Comparison of ENCODE assay signal across 17 cellular contexts in genomic region chr17:9226794-9227135, GRCh38.
DNase-seq lines count a peak whose midpoint lies in the region; ATAC-seq, FAIRE-seq and TF ChIP-seq lines count a peak whose summit lies in the region.
"Had no signal": no experiment of that assay in that cellular context is flagged by ENCODE, and none has a peak within 500 bp of the region (broad histone marks: within the 10 kb centered on the region; RNA-seq: fewer than 3 reads in every experiment).

No MANE protein-coding gene starts in this region.

- H2BK20ac ChIP-seq in IMR-90 (ENCODE audit: low read depth, low read length) = no peak overlapping the region

- no peak overlapping the region for H4K91ac ChIP-seq in IMR-90 (ENCODE audit: insufficient read depth, low read depth, low read length)

- RAD21 ChIA-PET in GM12878 (lab: Charles Lee; ENCODE audit: unreplicated experiment) = interaction anchor here (0.9 kb wide), 1 partner anchor 11 kb away, joined by 3 read pairs; no protein-coding TSS in a partner anchor

- no peak overlapping the region for H2AK5ac ChIP-seq in IMR-90 (ENCODE audit: low read depth, low read length)

- TF ChIP-seq EP300 in GM12878 (IDR thresholded peaks at IDR 0.05; ENCODE audit: borderline replicate concordance in 1 of 2, control insufficient read depth in 1 of 2, low read depth in 2 of 2, low read length in 2 of 2) = no peak

- no peak for TF ChIP-seq POLR2A in IMR-90 (IDR thresholded peaks at IDR 0.05; ENCODE audit: low read depth, low read length)
- TF ChIP-seq POLR2A in GM12878 (IDR thresholded peaks at IDR 0.05; ENCODE audit: low read depth, low read length) = no peak

- H4K5ac ChIP-seq in IMR-90 (ENCODE audit: low read depth, low read length) = no peak overlapping the region

- H3K9me3 ChIP-seq in IMR-90 (ENCODE audit: control insufficient read depth, insufficient read depth, low read length) = no peaks in the 10 kb centered on the region
- no peaks in the 10 kb centered on the region; the same call in 2 of the 3 replicates for H3K9me3 ChIP-seq in GM12878 (replicated peaks; ENCODE audit: control insufficient read depth, insufficient read depth, low read length)
- H3K9me3 ChIP-seq in naive thymus-derived CD4-positive, alpha-beta T cell (ENCODE audit: control insufficient read depth in 2 of 3, low read length in 3 of 3) = no peaks in the 10 kb centered on the region
- no peaks in the 10 kb centered on the region for H3K9me3 ChIP-seq in MG63
- no peaks in the 10 kb centered on the region for H3K9me3 ChIP-seq in Karpas-422 (ENCODE audit: low read length)
- H3K9me3 ChIP-seq: body of pancreas, stomach had no signal

- H3K36me3 Mint-ChIP-seq in activated naive CD4-positive, alpha-beta T cell treated with anti-CD3 and anti-CD28 coated beads, Interleukin-2, amount 10 ng/mL, durations not matched to agents 7 days and 5 days = no peaks in the 10 kb centered on the region
- H3K36me3 Mint-ChIP-seq in naive thymus-derived CD4-positive, alpha-beta T cell = no peaks in the 10 kb centered on the region

- H2BK15ac ChIP-seq in IMR-90 (ENCODE audit: low read depth, low read length) = no peak overlapping the region

- no peaks in the 10 kb centered on the region for H3K9me2 ChIP-seq in Karpas-422 (replicated peaks; ENCODE audit: insufficient read depth, low read length)

- no peak for FAIRE-seq in GM12878 (lab: Jason Lieb, UNC)
- FAIRE-seq: GM18507, GM19239 had no signal

- 52% methylated on average over 7 of the region's 14 CpGs; no CpG with 5 or more reads in 1 of the 2 experiments for WGBS in IMR-90 (ENCODE audit: extremely low coverage in 2 of 2, insufficient read length in 1 of 2), 2 experiments
- WGBS in GM12878 (ENCODE audit: insufficient coverage, insufficient replicate concordance, low lambda C conversion rate, missing lambda C conversion rate) = 39% methylated on average over 14 of the region's 14 CpGs

- DNase-seq in activated naive CD4-positive, alpha-beta T cell treated with anti-CD3 and anti-CD28 coated beads, Interleukin-2, amount 10 ng/mL, durations not matched to agents 7 days and 5 days = peak; percentile 68
- no peak for DNase-seq in activated naive CD4-positive, alpha-beta T cell treated with anti-CD3 and anti-CD28 coated beads, Interleukin-2, amount 50 U/mL, for 16 hours
- no peak for DNase-seq in IMR-90
- no peak for DNase-seq in GM12878 (ENCODE audit: low read depth, low spot score)
- peak in 6 of 9 donors; percentile 18 to 66 (median 26) for DNase-seq in naive thymus-derived CD4-positive, alpha-beta T cell
- no peak for DNase-seq in MG63
- DNase-seq in globus pallidus (ENCODE audit: low spot score) = no peak
- no peak for DNase-seq in Karpas-422
- DNase-seq: activated gamma-delta T cell, body of pancreas, NCI-H1930, PC-9, stomach had no signal

- H3K4me3 ChIP-seq in IMR-90 (ENCODE audit: insufficient read depth, low read depth, low read length) (no peak overlapping the region), GM12878 (no peak overlapping the region), MG63 (no peak overlapping the region), Karpas-422 (ENCODE audit: low read length) (no peak overlapping the region)
- H3K4me3 ChIP-seq in naive thymus-derived CD4-positive, alpha-beta T cell (ENCODE audit: low read length) = no peak overlapping the region
- H3K4me3 ChIP-seq: body of pancreas, hepatocyte, PC-9, stomach had no signal

- POLR2A ChIA-PET in IMR-90 (lab: Charles Lee; ENCODE audit: unreplicated experiment) (no interaction called here), GM12878 (lab: Charles Lee) (no interaction called here)
- POLR2A ChIA-PET in naive thymus-derived CD4-positive, alpha-beta T cell (lab: Charles Lee) = no interaction called here

- H3K9me3 Mint-ChIP-seq in activated naive CD4-positive, alpha-beta T cell treated with anti-CD3 and anti-CD28 coated beads, Interleukin-2, amount 10 ng/mL, durations not matched to agents 7 days and 5 days = no peaks in the 10 kb centered on the region
- H3K9me3 Mint-ChIP-seq in naive thymus-derived CD4-positive, alpha-beta T cell = no peaks in the 10 kb centered on the region
- H3K9me3 Mint-ChIP-seq: dendritic cell treated with granulocyte-macrophage colony-stimulating factor and Interleukin-4, amounts not matched to agents 40 ng/mL and 50 ng/mL, for 4 days had no signal

- no peaks in the 10 kb centered on the region for H3K36me3 ChIP-seq in IMR-90 (ENCODE audit: control insufficient read depth, insufficient read depth, low read length)
- no peaks in the 10 kb centered on the region for H3K36me3 ChIP-seq in GM12878 (ENCODE audit: control insufficient read depth in 2 of 2, insufficient read depth in 2 of 2, low read length in 1 of 2)
- no peaks in the 10 kb centered on the region for H3K36me3 ChIP-seq in naive thymus-derived CD4-positive, alpha-beta T cell (ENCODE audit: control insufficient read depth in 2 of 3, insufficient read depth in 3 of 3, low read length in 3 of 3)
- no peaks in the 10 kb centered on the region; the same call in 1 of the 2 replicates for H3K36me3 ChIP-seq in MG63
- H3K36me3 ChIP-seq in Karpas-422 (ENCODE audit: insufficient read depth, low read length) = no peaks in the 10 kb centered on the region

- H3K4me1 ChIP-seq in IMR-90 (ENCODE audit: control insufficient read depth, insufficient read depth, low read length) (peaks cover 8% of the 10 kb centered on the region; the same call in 1 of the 2 replicates), GM12878 (ENCODE audit: control insufficient read depth, insufficient read depth, low read length) (peaks cover 4% of the 10 kb centered on the region; the same call in 1 of the 2 replicates), Karpas-422 (ENCODE audit: low read length) (no peaks in the 10 kb centered on the region)
- peaks cover 0 to 11% of the 10 kb centered on the region in 2 donors for H3K4me1 ChIP-seq in naive thymus-derived CD4-positive, alpha-beta T cell (ENCODE audit: control insufficient read depth in 2 of 2, insufficient read depth in 2 of 2, low read length in 2 of 2)

- no peak overlapping the region for H3K14ac ChIP-seq in IMR-90 (replicated peaks; ENCODE audit: low read depth, low read length)

- no peaks in the 10 kb centered on the region for H3K79me1 ChIP-seq in IMR-90 (ENCODE audit: low read depth in 1 of 2, low read length in 2 of 2)

- no peak overlapping the region for H3K56ac ChIP-seq in IMR-90 (ENCODE audit: extremely low read depth, insufficient read depth, low read length)

- BruUV-seq in IMR-90 (replicated peaks; lab: Mats Ljungman, UMichigan) (no TSS peak), GM12878 (replicated peaks; lab: Mats Ljungman, UMichigan) (no TSS peak)

- H3K4ac ChIP-seq in IMR-90 (ENCODE audit: low read depth, low read length) = no peak overlapping the region

- no peak overlapping the region for H3K27ac Mint-ChIP-seq in activated naive CD4-positive, alpha-beta T cell treated with anti-CD3 and anti-CD28 coated beads, Interleukin-2, amount 10 ng/mL, durations not matched to agents 7 days and 5 days
- H3K27ac Mint-ChIP-seq in naive thymus-derived CD4-positive, alpha-beta T cell = no peak overlapping the region
- H3K27ac Mint-ChIP-seq: dendritic cell treated with granulocyte-macrophage colony-stimulating factor and Interleukin-4, amounts not matched to agents 40 ng/mL and 50 ng/mL, for 4 days had no signal

- no peak overlapping the region for H3K23ac ChIP-seq in IMR-90 (ENCODE audit: low read depth, low read length)

- peak overlapping the region; percentile 42 for H2BK5ac ChIP-seq in IMR-90 (ENCODE audit: low read depth, low read length, poor library complexity, severe bottlenecking)

- no peak overlapping the region for H2AK9ac ChIP-seq in IMR-90 (replicated peaks; ENCODE audit: low read depth, low read length, poor library complexity)

- H3K27me3 ChIP-seq in IMR-90 (ENCODE audit: control insufficient read depth, insufficient read depth, low read length) = no peaks in the 10 kb centered on the region
- no peaks in the 10 kb centered on the region for H3K27me3 ChIP-seq in GM12878 (replicated peaks in 1 of 2; ENCODE audit: control insufficient read depth in 2 of 2, insufficient read depth in 2 of 2, low read length in 1 of 2)
- H3K27me3 ChIP-seq in naive thymus-derived CD4-positive, alpha-beta T cell (ENCODE audit: control insufficient read depth in 2 of 2, insufficient read depth in 2 of 2, low read length in 2 of 2) = no peaks in the 10 kb centered on the region
- H3K27me3 ChIP-seq in MG63 = no peaks in the 10 kb centered on the region
- no peaks in the 10 kb centered on the region for H3K27me3 ChIP-seq in Karpas-422 (ENCODE audit: low read length)
- H3K27me3 ChIP-seq: body of pancreas, hepatocyte, stomach had no signal

- SMC1A ChIA-PET in GM12878 (lab: Charles Lee; ENCODE audit: uncharacterized antibody, unreplicated experiment) = no interaction called here

- TF ChIP-seq RAD21 in IMR-90 (IDR thresholded peaks at IDR 0.05; ENCODE audit: low read length) (no peak), GM12878 (IDR thresholded peaks at IDR 0.05; ENCODE audit: insufficient read depth, low read depth, low read length) (no peak)

- in situ Hi-C loops in IMR-90 (cut with MboI; ENCODE audit: low sequenced_read_pairs) (no loop called here), GM12878 (cut with MboI) (no loop called here)

- H2BK120ac ChIP-seq in IMR-90 (ENCODE audit: low read depth, low read length) = no peak overlapping the region

- no peak overlapping the region for H3K4me2 ChIP-seq in IMR-90 (ENCODE audit: low read depth, low read length)
- H3K4me2 ChIP-seq in GM12878 (ENCODE audit: control insufficient read depth, insufficient read depth) = no peak overlapping the region
- no peak overlapping the region for H3K4me2 ChIP-seq in Karpas-422 (ENCODE audit: low read depth, low read length, poor library complexity, severe bottlenecking)
- H3K4me2 ChIP-seq: hepatocyte, PC-9 had no signal

- H3K4me3 Mint-ChIP-seq in activated naive CD4-positive, alpha-beta T cell treated with anti-CD3 and anti-CD28 coated beads, Interleukin-2, amount 10 ng/mL, durations not matched to agents 7 days and 5 days = no peak overlapping the region
- H3K4me3 Mint-ChIP-seq in naive thymus-derived CD4-positive, alpha-beta T cell = peak overlapping the region in 1 of 10 donors; percentile 10
- H3K4me3 Mint-ChIP-seq: dendritic cell treated with granulocyte-macrophage colony-stimulating factor and Interleukin-4, amounts not matched to agents 40 ng/mL and 50 ng/mL, for 4 days had no signal

- H3K4me1 Mint-ChIP-seq in activated naive CD4-positive, alpha-beta T cell treated with anti-CD3 and anti-CD28 coated beads, Interleukin-2, amount 10 ng/mL, durations not matched to agents 7 days and 5 days = peaks cover 2% of the 10 kb centered on the region
- H3K4me1 Mint-ChIP-seq in naive thymus-derived CD4-positive, alpha-beta T cell = peaks cover 0 to 1% (median 0%) of the 10 kb centered on the region in 7 donors

- no peak overlapping the region for H3K18ac ChIP-seq in IMR-90 (ENCODE audit: low read depth, low read length)

- H3K79me2 ChIP-seq in GM12878 (ENCODE audit: control insufficient read depth, insufficient read depth, low read length) (no peaks in the 10 kb centered on the region), Karpas-422 (ENCODE audit: low read length) (no peaks in the 10 kb centered on the region)
- H3K79me2 ChIP-seq: hepatocyte had no signal

- peaks cover 4% of the 10 kb centered on the region for H3K27me3 Mint-ChIP-seq in activated naive CD4-positive, alpha-beta T cell treated with anti-CD3 and anti-CD28 coated beads, Interleukin-2, amount 10 ng/mL, durations not matched to agents 7 days and 5 days
- H3K27me3 Mint-ChIP-seq in naive thymus-derived CD4-positive, alpha-beta T cell = no peaks in the 10 kb centered on the region

- CTCF ChIA-PET in activated naive CD4-positive, alpha-beta T cell treated with anti-CD3 and anti-CD28 coated beads, Interleukin-2, amount 10 ng/mL, durations not matched to agents 7 days and 5 days (lab: Charles Lee) = no interaction called here
- CTCF ChIA-PET in IMR-90 (lab: Yijun Ruan, JAX) = no interaction called here
- CTCF ChIA-PET in GM12878 (lab: Yijun Ruan, JAX) = no interaction called here
- CTCF ChIA-PET in naive thymus-derived CD4-positive, alpha-beta T cell (lab: Charles Lee) = no interaction called here

- no peak for ATAC-seq in IMR-90 (ENCODE audit: low read depth)
- peak; percentile 36; the same call in 2 of the 3 replicates for ATAC-seq in GM12878
- ATAC-seq in naive thymus-derived CD4-positive, alpha-beta T cell = peak; percentile 74
- ATAC-seq: body of pancreas had no signal

- TF ChIP-seq CTCF in IMR-90 (conservative IDR thresholded peaks at IDR 0.05; ENCODE audit: low read depth, low read length) (no peak), GM12878 (IDR thresholded peaks at IDR 0.05 in 2 of 3, conservative IDR thresholded peaks at IDR 0.05 in 1 of 3; ENCODE audit: control insufficient read depth in 2 of 3, extremely low read depth in 1 of 3, insufficient read depth in 1 of 3, low read depth in 3 of 3, low read length in 3 of 3) (no peak)

- no peaks in the 10 kb centered on the region for H3K9me1 ChIP-seq in IMR-90 (ENCODE audit: insufficient read depth, low read length)

- no peak overlapping the region for H3K9ac ChIP-seq in IMR-90 (ENCODE audit: low read depth, low read length)
- H3K9ac ChIP-seq in GM12878 (ENCODE audit: control insufficient read depth, insufficient read depth, low read length) = no peak overlapping the region
- H3K9ac ChIP-seq in Karpas-422 (ENCODE audit: low read length) = no peak overlapping the region

- H2AFZ ChIP-seq in IMR-90 (replicated peaks; ENCODE audit: low read length, poor library complexity) (no peak overlapping the region), GM12878 (ENCODE audit: control insufficient read depth, low read depth, low read length) (no peak overlapping the region), Karpas-422 (ENCODE audit: low read length) (no peak overlapping the region)
- H2AFZ ChIP-seq: hepatocyte, PC-9 had no signal

- no peak overlapping the region for H4K8ac ChIP-seq in IMR-90 (ENCODE audit: low read depth in 2 of 2, low read length in 2 of 2)

- intact Hi-C loops in IMR-90 (cut with micrococcal nuclease) = no loop called here
- intact Hi-C loops in GM12878 (cut with micrococcal nuclease; ENCODE audit: unreplicated experiment) = no loop called here
- intact Hi-C loops in naive thymus-derived CD4-positive, alpha-beta T cell (cut with micrococcal nuclease) = no loop called here

- H4K20me1 ChIP-seq in IMR-90 (ENCODE audit: insufficient read depth, low read length) (no peaks in the 10 kb centered on the region), GM12878 (ENCODE audit: control insufficient read depth, insufficient read depth) (no peaks in the 10 kb centered on the region), Karpas-422 (ENCODE audit: insufficient read depth, low read depth, low read length) (no peaks in the 10 kb centered on the region)

- H3K27ac ChIP-seq in IMR-90 (ENCODE audit: insufficient read depth, low read length) = no peak overlapping the region
- no peak overlapping the region for H3K27ac ChIP-seq in GM12878 (ENCODE audit: control insufficient read depth, insufficient read depth)
- H3K27ac ChIP-seq in naive thymus-derived CD4-positive, alpha-beta T cell (ENCODE audit: low read depth, low read length) = no peak overlapping the region
- no peak overlapping the region for H3K27ac ChIP-seq in Karpas-422 (ENCODE audit: low read length)
- H3K27ac ChIP-seq: body of pancreas, hepatocyte, PC-9 had no signal

- dilution Hi-C loops in IMR-90 (cut with HindIII; ENCODE audit: low sequenced_read_pairs, unreplicated experiment) = no loop called here

Comparison
In these comparisons a context has a peak if more than half of its experiments do, and no peak if none do; other contexts are left out.
1. DNase-seq: peak in activated naive CD4-positive, alpha-beta T cell treated with anti-CD3 and anti-CD28 coated beads, Interleukin-2, amount 10 ng/mL, durations not matched to agents 7 days and 5 days (single experiment) and naive thymus-derived CD4-positive, alpha-beta T cell (6 of 9); none in activated naive CD4-positive, alpha-beta T cell treated with anti-CD3 and anti-CD28 coated beads, Interleukin-2, amount 50 U/mL, for 16 hours (single experiment), IMR-90 (single experiment), GM12878 (single experiment), MG63 (single experiment), globus pallidus (single experiment) and Karpas-422 (single experiment).